In the genomic region with DNA sequence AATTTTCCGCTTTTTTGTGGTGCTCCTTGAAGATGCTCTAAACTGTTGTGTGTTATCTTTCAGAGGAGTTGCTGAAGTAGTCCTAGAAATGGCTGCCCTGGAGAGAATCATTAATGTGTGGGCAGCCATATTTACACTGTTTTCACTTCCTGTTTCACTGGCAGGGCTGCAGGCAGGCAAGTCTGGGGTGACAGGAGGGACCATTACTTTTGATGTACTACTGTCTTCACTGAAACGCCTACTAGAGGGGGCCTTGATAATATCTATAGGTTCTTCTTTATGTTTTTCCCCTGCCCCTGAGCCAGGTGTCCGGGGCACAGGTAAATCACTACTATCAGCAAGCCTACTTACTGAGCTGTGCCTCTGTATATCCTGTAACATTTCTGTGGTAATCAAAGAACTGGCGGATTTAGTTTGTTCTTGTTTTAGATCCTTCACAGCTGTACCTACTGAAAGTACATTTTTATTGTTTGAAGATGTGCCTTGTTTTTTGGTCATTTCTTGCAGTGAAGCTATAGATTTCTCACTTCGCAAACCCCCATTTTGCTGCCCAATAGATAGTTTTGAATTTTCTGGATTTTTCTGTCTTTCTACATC, we compare ENCODE assay signal across 1 cellular context.
TF ChIP-seq lines count a peak whose summit lies in the region.

No MANE protein-coding gene starts in this region.

TF ChIP-seq in WTC11, 78 proteins besides CTCF, POLR2A, EP300 and RAD21 (continued from another document):
- TF ChIP-seq, protein P1, sequence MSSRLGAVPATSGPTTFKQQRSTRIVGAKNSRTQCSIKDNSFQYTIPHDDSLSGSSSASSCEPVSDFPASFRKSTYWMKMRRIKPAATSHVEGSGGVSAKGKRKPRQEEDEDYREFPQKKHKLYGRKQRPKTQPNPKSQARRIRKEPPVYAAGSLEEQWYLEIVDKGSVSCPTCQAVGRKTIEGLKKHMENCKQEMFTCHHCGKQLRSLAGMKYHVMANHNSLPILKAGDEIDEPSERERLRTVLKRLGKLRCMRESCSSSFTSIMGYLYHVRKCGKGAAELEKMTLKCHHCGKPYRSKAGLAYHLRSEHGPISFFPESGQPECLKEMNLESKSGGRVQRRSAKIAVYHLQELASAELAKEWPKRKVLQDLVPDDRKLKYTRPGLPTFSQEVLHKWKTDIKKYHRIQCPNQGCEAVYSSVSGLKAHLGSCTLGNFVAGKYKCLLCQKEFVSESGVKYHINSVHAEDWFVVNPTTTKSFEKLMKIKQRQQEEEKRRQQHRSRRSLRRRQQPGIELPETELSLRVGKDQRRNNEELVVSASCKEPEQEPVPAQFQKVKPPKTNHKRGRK (CRISPR knock-in tag; IDR thresholded peaks at IDR 0.05; ENCODE audit: borderline replicate concordance): no peak
- TF ChIP-seq ZNF671 (CRISPR knock-in tag; IDR thresholded peaks at IDR 0.05): no peak
- no peak for TF ChIP-seq NFE2L1 (CRISPR knock-in tag; IDR thresholded peaks at IDR 0.05)
- TF ChIP-seq, protein P2, sequence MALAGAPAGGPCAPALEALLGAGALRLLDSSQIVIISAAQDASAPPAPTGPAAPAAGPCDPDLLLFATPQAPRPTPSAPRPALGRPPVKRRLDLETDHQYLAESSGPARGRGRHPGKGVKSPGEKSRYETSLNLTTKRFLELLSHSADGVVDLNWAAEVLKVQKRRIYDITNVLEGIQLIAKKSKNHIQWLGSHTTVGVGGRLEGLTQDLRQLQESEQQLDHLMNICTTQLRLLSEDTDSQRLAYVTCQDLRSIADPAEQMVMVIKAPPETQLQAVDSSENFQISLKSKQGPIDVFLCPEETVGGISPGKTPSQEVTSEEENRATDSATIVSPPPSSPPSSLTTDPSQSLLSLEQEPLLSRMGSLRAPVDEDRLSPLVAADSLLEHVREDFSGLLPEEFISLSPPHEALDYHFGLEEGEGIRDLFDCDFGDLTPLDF (CRISPR knock-in tag; IDR thresholded peaks at IDR 0.05): no peak
- no peak for TF ChIP-seq ETV6 (CRISPR knock-in tag; IDR thresholded peaks at IDR 0.05)
- no peak for TF ChIP-seq ZBTB21 (CRISPR knock-in tag; IDR thresholded peaks at IDR 0.05; ENCODE audit: borderline replicate concordance)
- TF ChIP-seq ZNF138 (CRISPR knock-in tag; conservative IDR thresholded peaks at IDR 0.05): no peak
- TF ChIP-seq NR1H2 (CRISPR knock-in tag; IDR thresholded peaks at IDR 0.05): no peak
- TF ChIP-seq ARID4B (CRISPR knock-in tag; IDR thresholded peaks at IDR 0.05; ENCODE audit: borderline replicate concordance): no peak
- no peak for TF ChIP-seq MLX (CRISPR knock-in tag; IDR thresholded peaks at IDR 0.05)
- no peak for TF ChIP-seq JAZF1 (CRISPR knock-in tag; IDR thresholded peaks at IDR 0.05)
- TF ChIP-seq ZNF219 (CRISPR knock-in tag; IDR thresholded peaks at IDR 0.05; ENCODE audit: borderline replicate concordance): no peak
